ENCODE assay signal across 8 cellular contexts in the genomic region with DNA sequence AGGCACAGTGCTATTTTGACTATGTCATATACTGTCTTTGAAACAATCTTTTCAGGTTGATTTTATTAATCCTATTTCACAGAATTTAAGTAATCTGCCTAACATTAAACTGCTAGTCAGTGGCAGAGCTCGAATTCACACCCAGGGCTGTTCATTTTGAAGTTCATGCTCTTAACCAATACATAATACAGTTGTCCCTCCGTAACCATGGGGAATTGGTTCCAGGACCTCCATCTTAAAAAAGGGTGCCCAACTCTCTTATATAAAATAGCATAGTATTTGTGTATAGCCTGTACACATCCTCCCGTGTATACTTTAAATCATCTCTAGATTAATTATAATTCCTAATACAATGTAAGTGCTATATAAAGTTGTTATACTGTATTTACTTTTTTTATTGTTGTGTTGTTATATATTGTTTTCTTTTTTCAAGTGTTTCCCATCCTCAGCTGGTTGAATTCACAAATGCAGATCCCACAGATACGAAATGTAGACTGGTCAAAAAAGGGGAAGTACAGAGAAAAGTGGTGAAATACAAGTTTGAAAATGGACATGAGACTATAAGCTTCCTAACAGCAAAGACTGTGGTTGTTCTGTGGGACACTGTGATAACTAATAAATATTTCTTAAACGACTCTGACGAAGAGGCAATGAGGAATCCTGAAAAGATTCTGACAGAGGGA. TPM values are rescaled to one million over a fixed set of nuclear protein-coding genes. Genes with fewer than 3 reads are reported as not detected.
DNase-seq lines count a peak whose midpoint lies in the region; ATAC-seq, FAIRE-seq and TF ChIP-seq lines count a peak whose summit lies in the region.

No MANE protein-coding gene starts in this region.

- CTCF ChIA-PET in GM12878 (lab: Yijun Ruan, JAX): interaction anchor here (0.7 to 3.2 kb wide), 12 partner anchors 8 to 66 kb away, joined by 3 to 23 read pairs (median 4); no protein-coding TSS in a partner anchor

- no peak for TF ChIP-seq CTCF in GM12878 (IDR thresholded peaks at IDR 0.05 in 2 of 3, conservative IDR thresholded peaks at IDR 0.05 in 1 of 3; ENCODE audit: control insufficient read depth in 2 of 3, extremely low read depth in 1 of 3, insufficient read depth in 1 of 3, low read depth in 3 of 3, low read length in 3 of 3)

- TF ChIP-seq EP300 in GM12878 (IDR thresholded peaks at IDR 0.05; ENCODE audit: borderline replicate concordance in 1 of 2, control insufficient read depth in 1 of 2, low read depth in 2 of 2, low read length in 2 of 2): no peak

- H3K27ac ChIP-seq in GM12878 (ENCODE audit: control insufficient read depth, insufficient read depth): peak overlapping the region; percentile 61
- H3K27ac ChIP-seq in SJCRH30: no peak overlapping the region

- H3K9ac ChIP-seq in GM12878 (ENCODE audit: control insufficient read depth, insufficient read depth, low read length): no peak overlapping the region

- H3K4me3 ChIP-seq in GM12878: peak overlapping the region; percentile 43; the same call in 1 of the 2 replicates
- no peak overlapping the region for H3K4me3 ChIP-seq in SJCRH30

- intact Hi-C loops in GM12878 (cut with micrococcal nuclease; ENCODE audit: unreplicated experiment): loop anchor here (1.0 to 5.0 kb wide), 3 partner anchors 17 to 120 kb away; no protein-coding TSS in a partner anchor

- TF ChIP-seq POLR2A in GM12878 (IDR thresholded peaks at IDR 0.05; ENCODE audit: low read depth, low read length): no peak

- in situ Hi-C loops in GM12878 (cut with MboI): no loop called here

- no peak overlapping the region; the same call in none of the 2 replicates for H2AFZ ChIP-seq in GM12878 (ENCODE audit: control insufficient read depth, low read depth, low read length)

- H3K9me3 ChIP-seq in GM12878 (replicated peaks; ENCODE audit: control insufficient read depth, insufficient read depth, low read length) (peaks cover 2% of the 10 kb centered on the region; the same call in 1 of the 3 replicates), SJCRH30 (replicated peaks) (no peaks in the 10 kb centered on the region)

- FAIRE-seq in GM12878 (lab: Jason Lieb, UNC): peak; percentile 13

- no peaks in the 10 kb centered on the region for H3K27me3 ChIP-seq in GM12878 (replicated peaks in 1 of 2; ENCODE audit: control insufficient read depth in 2 of 2, insufficient read depth in 2 of 2, low read length in 1 of 2)
- no peaks in the 10 kb centered on the region for H3K27me3 ChIP-seq in SJCRH30

- SMC1A ChIA-PET in GM12878 (lab: Charles Lee; ENCODE audit: uncharacterized antibody, unreplicated experiment): interaction anchor here (0.8 to 3.5 kb wide), 18 partner anchors 8 to 266 kb away, joined by 3 to 74 read pairs (median 6); no protein-coding TSS in a partner anchor

- POLR2A ChIA-PET in GM12878 (lab: Charles Lee): interaction anchor here (0.7 to 3.4 kb wide), 8 partner anchors 8 to 954 kb away, joined by 3 to 42 read pairs (median 6); a partner anchor contains a TSS

- ATAC-seq in GM19035 (IDR thresholded peaks at IDR 0.05; ENCODE audit: unreplicated experiment): peak; percentile 59
- ATAC-seq in HG03280 (IDR thresholded peaks at IDR 0.05; ENCODE audit: unreplicated experiment): peak; percentile 57
- ATAC-seq in GM12878: peak; percentile 80

- H3K4me2 ChIP-seq in GM12878 (ENCODE audit: control insufficient read depth, insufficient read depth): peak overlapping the region; percentile 81; the same call in 1 of the 2 replicates

- WGBS in GM12878 (ENCODE audit: insufficient coverage, insufficient replicate concordance, low lambda C conversion rate, missing lambda C conversion rate): 63% methylated on average over 6 of the region's 6 CpGs

- H3K36me3 ChIP-seq in GM12878 (ENCODE audit: control insufficient read depth in 2 of 2, insufficient read depth in 2 of 2, low read length in 1 of 2) (no peaks in the 10 kb centered on the region), SJCRH30 (no peaks in the 10 kb centered on the region)

- RAD21 ChIA-PET in GM12878 (lab: Charles Lee; ENCODE audit: unreplicated experiment): interaction anchor here (0.6 to 3.5 kb wide), 12 partner anchors 9 to 1594 kb away, joined by 3 to 49 read pairs (median 6); a partner anchor contains a TSS

- H3K79me2 ChIP-seq in GM12878 (ENCODE audit: control insufficient read depth, insufficient read depth, low read length): peaks cover 33% of the 10 kb centered on the region

- BruUV-seq in GM12878 (replicated peaks; lab: Mats Ljungman, UMichigan): no TSS peak

- H3K4me1 ChIP-seq in GM12878 (ENCODE audit: control insufficient read depth, insufficient read depth, low read length): peaks cover 13% of the 10 kb centered on the region
- H3K4me1 ChIP-seq in SJCRH30: peaks cover 8% of the 10 kb centered on the region; the same call in 1 of the 2 replicates

- TF ChIP-seq RAD21 in GM12878 (IDR thresholded peaks at IDR 0.05; ENCODE audit: insufficient read depth, low read depth, low read length): no peak

- DNase-seq in Ammon's horn (ENCODE audit: low spot score) (peak; percentile 19), GM12878 (ENCODE audit: low read depth, low spot score) (no peak), DMS53 (lab: John Stamatoyannopoulos, UW) (no peak), SJCRH30 (no peak), NCI-H1694 (lab: John Stamatoyannopoulos, UW) (no peak), anterior cingulate cortex (lab: John Stamatoyannopoulos, UW) (no peak)

- no peaks in the 10 kb centered on the region for H4K20me1 ChIP-seq in GM12878 (ENCODE audit: control insufficient read depth, insufficient read depth)

TF ChIP-seq in GM12878, 131 proteins besides CTCF, POLR2A, EP300 and RAD21:
- TF ChIP-seq RUNX3 (IDR thresholded peaks at IDR 0.05; ENCODE audit: low read length) (peak; percentile 59; the same call in 1 of the 2 replicates), SPI1 (IDR thresholded peaks at IDR 0.05; ENCODE audit: borderline replicate concordance, insufficient read depth, low read depth, low read length) (peak; percentile 75), IKZF2 (IDR thresholded peaks at IDR 0.05) (peak; percentile 12 to 50; a peak in 1 of 4 replicates)
- TF ChIP-seq, protein P1, sequence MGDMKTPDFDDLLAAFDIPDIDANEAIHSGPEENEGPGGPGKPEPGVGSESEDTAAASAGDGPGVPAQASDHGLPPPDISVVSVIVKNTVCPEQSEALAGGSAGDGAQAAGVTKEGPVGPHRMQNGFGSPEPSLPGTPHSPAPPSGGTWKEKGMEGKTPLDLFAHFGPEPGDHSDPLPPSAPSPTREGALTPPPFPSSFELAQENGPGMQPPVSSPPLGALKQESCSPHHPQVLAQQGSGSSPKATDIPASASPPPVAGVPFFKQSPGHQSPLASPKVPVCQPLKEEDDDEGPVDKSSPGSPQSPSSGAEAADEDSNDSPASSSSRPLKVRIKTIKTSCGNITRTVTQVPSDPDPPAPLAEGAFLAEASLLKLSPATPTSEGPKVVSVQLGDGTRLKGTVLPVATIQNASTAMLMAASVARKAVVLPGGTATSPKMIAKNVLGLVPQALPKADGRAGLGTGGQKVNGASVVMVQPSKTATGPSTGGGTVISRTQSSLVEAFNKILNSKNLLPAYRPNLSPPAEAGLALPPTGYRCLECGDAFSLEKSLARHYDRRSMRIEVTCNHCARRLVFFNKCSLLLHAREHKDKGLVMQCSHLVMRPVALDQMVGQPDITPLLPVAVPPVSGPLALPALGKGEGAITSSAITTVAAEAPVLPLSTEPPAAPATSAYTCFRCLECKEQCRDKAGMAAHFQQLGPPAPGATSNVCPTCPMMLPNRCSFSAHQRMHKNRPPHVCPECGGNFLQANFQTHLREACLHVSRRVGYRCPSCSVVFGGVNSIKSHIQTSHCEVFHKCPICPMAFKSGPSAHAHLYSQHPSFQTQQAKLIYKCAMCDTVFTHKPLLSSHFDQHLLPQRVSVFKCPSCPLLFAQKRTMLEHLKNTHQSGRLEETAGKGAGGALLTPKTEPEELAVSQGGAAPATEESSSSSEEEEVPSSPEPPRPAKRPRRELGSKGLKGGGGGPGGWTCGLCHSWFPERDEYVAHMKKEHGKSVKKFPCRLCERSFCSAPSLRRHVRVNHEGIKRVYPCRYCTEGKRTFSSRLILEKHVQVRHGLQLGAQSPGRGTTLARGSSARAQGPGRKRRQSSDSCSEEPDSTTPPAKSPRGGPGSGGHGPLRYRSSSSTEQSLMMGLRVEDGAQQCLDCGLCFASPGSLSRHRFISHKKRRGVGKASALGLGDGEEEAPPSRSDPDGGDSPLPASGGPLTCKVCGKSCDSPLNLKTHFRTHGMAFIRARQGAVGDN (IDR thresholded peaks at IDR 0.05): no peak

RNA-seq across cellular contexts. Expression of a gene that starts 18.3 kb away (rescaled TPM):
- total RNA-seq in GM12878 (2013; cell fraction: nucleolus; rRNA removed): 84.6 and 85.6 TPM in 2 replicates
- total RNA-seq in GM12878 (2014; rRNA removed) (3.6 and 4.7 TPM in 2 replicates), GM12878 (2014; rRNA removed; fragmentation: Illumina TruSeq; extraction: Trizol) (6.3 and 6.6 TPM in 2 replicates), GM12878 (2021) (11.9 and 14.8 TPM in 2 replicates)
- polyA plus RNA-seq in GM12878 (2011; ENCODE audit: low read depth): 3.3 TPM
- polyA plus RNA-seq in GM12878 (2011; rRNA removed) (26.4 and 26.8 TPM in 2 replicates), GM12878 (2014; fragmentation: Illumina TruSeq; extraction: Trizol) (4.8 and 5.6 TPM in 2 replicates), GM12878 (2014; fragmentation: Nextera tagmentation; extraction: Ambion mirVana) (1 to 10 TPM; 1.2 to 1.8 TPM), GM12878 (2014; rRNA removed) (3.2 and 8.2 TPM in 2 replicates), GM12878 (2016; fragmentation: Nextera tagmentation; extraction: Ambion mirVana) (1 to 10 TPM; 7.1 to 8.4 TPM)
- polyA plus RNA-seq in GM12878 (2011; cell fraction: cytosol; rRNA removed): 13.0 and 16.8 TPM in 2 replicates
- polyA plus RNA-seq in GM12878 (2011; cell fraction: nucleus; rRNA removed): 40.3 and 51.1 TPM in 2 replicates
- 4.3 and 5.8 TPM in 2 replicates for polyA plus RNA-seq in GM12878 (2012)
- polyA minus RNA-seq in GM12878 (2011; rRNA and poly(A)+ RNA removed): 208 and 264 TPM in 2 replicates
- 25.1 and 33.7 TPM in 2 replicates for polyA minus RNA-seq in GM12878 (2011; cell fraction: cytosol; rRNA and poly(A)+ RNA removed)
- polyA minus RNA-seq in GM12878 (2011; cell fraction: nucleus; rRNA and poly(A)+ RNA removed): 103 and 216 TPM in 2 replicates
- 2.7 and 5.1 TPM in 2 replicates for total RNA-seq in SJCRH30 (2014; rRNA removed; shearing (Covaris generic))
